In the genomic region with DNA sequence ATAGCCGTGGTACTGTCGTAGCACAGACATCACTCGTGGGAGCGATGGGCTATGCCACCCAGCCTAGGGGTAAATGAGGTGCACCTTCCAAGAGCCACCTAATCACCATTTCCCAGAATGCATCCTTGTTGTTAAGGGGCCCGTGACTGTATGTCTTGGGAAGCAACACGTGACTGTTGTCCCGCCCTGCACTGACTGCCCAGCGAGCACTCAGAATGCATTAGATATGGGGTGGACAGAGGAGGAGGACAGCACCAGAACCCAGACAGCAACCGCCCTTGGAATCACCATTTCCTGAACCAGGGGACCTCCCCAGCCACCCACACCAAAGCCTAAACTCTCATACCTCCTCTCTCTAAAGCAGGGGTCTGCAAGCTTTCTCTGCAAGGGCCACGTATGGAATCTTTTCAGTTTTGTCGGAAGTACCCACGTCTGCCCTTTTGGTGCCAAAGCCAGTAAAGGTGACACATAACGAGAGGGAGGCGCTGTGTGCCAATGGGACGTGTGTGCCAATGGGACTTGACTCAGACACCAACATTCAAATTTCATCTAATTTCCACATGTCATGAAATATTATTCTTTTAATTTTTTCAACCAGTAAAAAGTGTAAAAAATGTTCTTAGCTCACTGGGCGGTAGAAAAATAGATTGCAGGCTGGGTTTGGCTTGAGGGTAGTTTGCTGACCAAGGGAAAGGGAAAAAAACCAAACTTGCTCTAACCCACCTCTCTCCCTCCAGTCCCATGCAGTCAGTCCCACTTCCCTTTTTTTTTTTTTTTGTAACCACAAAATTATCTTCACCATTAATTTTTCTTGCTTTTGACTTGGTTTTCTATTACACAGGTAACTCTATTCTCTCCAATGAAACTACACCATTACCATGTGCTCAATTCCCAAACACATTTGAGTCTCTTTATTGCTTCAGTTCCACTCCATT, we compare ENCODE assay signal across 10 cellular contexts. TPM values are rescaled to one million over a fixed set of nuclear protein-coding genes. Genes with fewer than 3 reads are reported as not detected.
"Had no signal": no experiment of that assay in that cellular context is flagged by ENCODE, and none has a peak within 500 bp of the region (broad histone marks: within the 10 kb centered on the region; RNA-seq: fewer than 3 reads in every experiment).

No MANE protein-coding gene starts in this region.

RNA-seq across cellular contexts. Expression of a gene that starts 25.6 kb away (rescaled TPM):
- total RNA-seq: activated CD4-positive, alpha-beta memory T cell treated with anti-CD3 and anti-CD28 coated beads for 36 hours; astrocyte; esophagus squamous epithelium; left ventricle myocardium superior; omental fat pad; psoas muscle; right lobe of liver; subcutaneous adipose tissue; T-helper 2 cell treated with Interferon-gamma antibody and Interleukin-4, amounts not matched to agents 100 ng/mL and 5 ng/mL, for 36 hours; tibial nerve had no signal
- polyA plus RNA-seq: psoas muscle had no signal

RNA-seq across cellular contexts. Expression of a gene that starts 42.0 kb away (rescaled TPM):
- total RNA-seq: activated CD4-positive, alpha-beta memory T cell treated with anti-CD3 and anti-CD28 coated beads for 36 hours; astrocyte; esophagus squamous epithelium; left ventricle myocardium superior; omental fat pad; psoas muscle; right lobe of liver; subcutaneous adipose tissue; T-helper 2 cell treated with Interferon-gamma antibody and Interleukin-4, amounts not matched to agents 100 ng/mL and 5 ng/mL, for 36 hours; tibial nerve had no signal
- polyA plus RNA-seq: psoas muscle had no signal
